23 cellular contexts compared by ENCODE assay signal in genomic region chr12:94191023-94191422, GRCh38. TPM values are rescaled to one million over a fixed set of nuclear protein-coding genes. Genes with fewer than 3 reads are reported as not detected.
A peak's percentile ranks its signal among the peaks of the same experiment; 100 is the strongest.
DNase-seq lines count a peak whose midpoint lies in the region; ATAC-seq and TF ChIP-seq lines count a peak whose summit lies in the region.
"Had no signal": no experiment of that assay in that cellular context is flagged by ENCODE, and none has a peak within 500 bp of the region (broad histone marks: within the 10 kb centered on the region; RNA-seq: fewer than 3 reads in every experiment).

No MANE protein-coding gene starts in this region.

- TF ChIP-seq CTCF in activated B cell treated with CpG ODN at 0.5 μM for 24 hours (IDR thresholded peaks at IDR 0.05) (no peak), adrenal gland (IDR thresholded peaks at IDR 0.05) (no peak)

- H3K36me3 ChIP-seq in SJCRH30 (no peaks in the 10 kb centered on the region), adrenal gland (replicated peaks in 1 of 2) (no peaks in the 10 kb centered on the region)
- H3K36me3 ChIP-seq: gastrocnemius medialis had no signal

- H3K36me3 Mint-ChIP-seq in activated B cell treated with CpG ODN at 0.5 μM for 24 hours (ENCODE audit: low read depth): peaks cover 31% of the 10 kb centered on the region

- H3K9me3 ChIP-seq in SJCRH30 (replicated peaks) (no peaks in the 10 kb centered on the region), adrenal gland (replicated peaks in 1 of 3) (no peaks in the 10 kb centered on the region)
- H3K9me3 ChIP-seq: gastrocnemius medialis had no signal

- peak overlapping the region; percentile 43 for H3K27ac Mint-ChIP-seq in activated B cell treated with CpG ODN at 0.5 μM for 24 hours
- H3K27ac Mint-ChIP-seq: CD4-positive, alpha-beta T cell; memory B cell had no signal

- H3K27me3 ChIP-seq in SJCRH30 (no peaks in the 10 kb centered on the region), adrenal gland (no peaks in the 10 kb centered on the region)
- H3K27me3 ChIP-seq: spleen had no signal

- WGBS in adrenal gland, 4 donors: 94 to 100% (median 97%) methylated on average over 2 of the region's 2 CpGs

- CTCF ChIA-PET in activated B cell treated with CpG ODN at 0.5 μM for 24 hours (lab: Charles Lee): no interaction called here

- DNase-seq in activated B cell treated with CpG ODN at 0.5 μM for 24 hours: no peak
- no peak for DNase-seq in GM19238 (ENCODE audit: insufficient read length, low spot score)
- no peak for DNase-seq in NOMO-1 treated with dmso at 0.1 percent for 144 hours (lab: John Stamatoyannopoulos, UW; ENCODE audit: unreplicated experiment)
- no peak for DNase-seq in SJCRH30
- no peak for DNase-seq in adrenal gland
- DNase-seq: activated CD4-positive, alpha-beta T cell treated with anti-CD3 and anti-CD28 coated beads, Interleukin-2, amount 50 U/mL, for 1 hour; activated gamma-delta T cell treated with Interleukin-2 at 50 U/mL for 16 hours; CD4-positive, alpha-beta T cell; central memory CD4-positive, alpha-beta T cell; erythroblast; gastrocnemius medialis; KG1; NCI-H1092; NCI-H2107; NCI-H524; retina; spleen; stimulated activated CD4-positive, alpha-beta T cell treated with anti-CD3 and anti-CD28 coated beads, Interleukin-4, amount 100 ng/mL, for 4 hours had no signal

- TF ChIP-seq POLR2A in adrenal gland (IDR thresholded peaks at IDR 0.05): no peak

- H3K4me3 ChIP-seq in SJCRH30 (no peak overlapping the region), adrenal gland (no peak overlapping the region)
- H3K4me3 ChIP-seq: gastrocnemius medialis, spleen had no signal

- peaks cover 2% of the 10 kb centered on the region for H3K9me3 Mint-ChIP-seq in activated B cell treated with CpG ODN at 0.5 μM for 24 hours
- H3K9me3 Mint-ChIP-seq: CD4-positive, alpha-beta T cell had no signal

- intact Hi-C loops in activated B cell treated with CpG ODN at 0.5 μM for 24 hours (cut with micrococcal nuclease): loop anchor here (2.0 kb wide), 1 partner anchor 14 kb away; no protein-coding TSS in a partner anchor
- intact Hi-C loops in adrenal gland (cut with DNase I): no loop called here

- no peaks in the 10 kb centered on the region for H3K27me3 Mint-ChIP-seq in activated B cell treated with CpG ODN at 0.5 μM for 24 hours
- H3K27me3 Mint-ChIP-seq: CD4-positive, alpha-beta T cell; memory B cell had no signal

- H3K4me1 ChIP-seq in SJCRH30 (no peaks in the 10 kb centered on the region), adrenal gland (replicated peaks in 1 of 2) (no peaks in the 10 kb centered on the region)
- H3K4me1 ChIP-seq: gastrocnemius medialis had no signal

- ATAC-seq in GM18519 (IDR thresholded peaks at IDR 0.05; ENCODE audit: low FRiP score, unreplicated experiment) (peak; percentile 49), GM21423 (IDR thresholded peaks at IDR 0.05; ENCODE audit: unreplicated experiment) (peak; percentile 61), HG02884 (IDR thresholded peaks at IDR 0.05; ENCODE audit: unreplicated experiment) (peak; percentile 54), activated B cell treated with CpG ODN at 0.5 μM for 24 hours (ENCODE audit: low read depth) (no peak)
- ATAC-seq: gastrocnemius medialis, Right ventricle myocardium inferior had no signal

- H3K27ac ChIP-seq in SJCRH30: no peak overlapping the region
- no peak overlapping the region for H3K27ac ChIP-seq in adrenal gland
- H3K27ac ChIP-seq: gastrocnemius medialis, spleen had no signal

- H3K4me1 Mint-ChIP-seq in activated B cell treated with CpG ODN at 0.5 μM for 24 hours: peaks cover 25% of the 10 kb centered on the region

- POLR2A ChIA-PET in activated B cell treated with CpG ODN at 0.5 μM for 24 hours (lab: Charles Lee): no interaction called here

- H3K4me3 Mint-ChIP-seq in activated B cell treated with CpG ODN at 0.5 μM for 24 hours: no peak overlapping the region
- H3K4me3 Mint-ChIP-seq: CD4-positive, alpha-beta T cell; memory B cell had no signal

RNA-seq across cellular contexts. Expression of gene PLXNC1, which starts 42.6 kb away (rescaled TPM):
- total RNA-seq in activated B cell treated with CpG ODN at 0.5 μM for 24 hours: 27.0 and 30.9 TPM in 2 replicates
- 0.05 and 0.08 TPM in 2 replicates for total RNA-seq in SJCRH30 (2014; rRNA removed; shearing (Covaris generic))
- 10 to 100 TPM; 10.5 to 23.4 (median 13.2) TPM for total RNA-seq in adrenal gland
- polyA plus RNA-seq in adrenal gland: 10 to 100 TPM in 1 of 3 donors, 1 to 10 TPM in 2; 2.5 to 16.9 (median 4.3) TPM

Comparison
In these comparisons a context has a peak if more than half of its experiments do, and no peak if none do; other contexts are left out.
1. RNA of gene PLXNC1, which starts 42.6 kb away (total RNA-seq): 27.0 to 30.9 TPM in activated B cell treated with CpG ODN at 0.5 μM for 24 hours and 10.5 to 23.4 TPM in adrenal gland; 0.05 to 0.08 TPM in SJCRH30; every median in the first group is over 10 times any median in the second.